Comparison of ENCODE assay signal across 10 cellular contexts in the genomic region with DNA sequence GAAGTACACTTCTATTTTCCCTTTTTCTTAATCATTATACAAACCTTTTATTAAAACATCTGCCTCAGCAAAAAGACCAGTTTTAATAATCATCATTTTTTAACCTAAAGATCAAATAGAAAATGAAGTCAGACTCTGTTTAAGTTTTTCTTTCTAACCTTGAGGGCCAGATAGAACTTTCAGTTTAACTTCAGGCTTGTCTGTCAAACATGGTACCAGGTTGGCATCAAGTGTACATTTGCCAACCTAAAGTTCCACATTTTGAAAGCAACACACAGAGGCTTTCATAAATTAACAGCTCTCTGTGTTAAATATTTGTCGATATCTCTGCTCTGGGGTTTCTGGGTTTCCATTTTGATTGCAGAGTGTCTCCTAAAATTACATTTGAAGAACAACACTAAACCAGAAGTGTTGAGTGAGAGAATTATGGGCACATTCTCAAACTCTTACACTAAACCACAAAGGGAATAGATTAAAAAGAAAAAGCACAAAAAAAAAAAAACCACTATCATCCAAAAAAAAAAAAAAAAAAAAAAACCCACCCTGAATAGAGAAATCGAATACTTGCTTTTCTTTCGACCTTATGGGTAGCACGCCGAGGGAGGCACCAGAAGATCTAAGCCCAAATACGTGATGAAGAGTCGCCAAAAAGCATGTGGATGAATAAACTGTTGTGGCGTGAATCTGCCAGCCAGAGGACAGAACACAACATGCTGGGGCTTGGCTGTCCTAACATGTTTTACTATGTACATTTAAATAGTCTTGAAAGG.
DNase-seq lines count a peak whose midpoint lies in the region; ATAC-seq and TF ChIP-seq lines count a peak whose summit lies in the region.
"Had no signal": no experiment of that assay in that cellular context is flagged by ENCODE, and none has a peak within 500 bp of the region (broad histone marks: within the 10 kb centered on the region; RNA-seq: fewer than 3 reads in every experiment).

No MANE protein-coding gene starts in this region.

- H3K36me3 ChIP-seq in endocrine pancreas (ENCODE audit: control insufficient read depth, insufficient read depth, low read length): no peaks in the 10 kb centered on the region

- peaks cover 6% of the 10 kb centered on the region for H3K4me1 ChIP-seq in endocrine pancreas (ENCODE audit: control insufficient read depth, insufficient read depth, low read length)

- no peaks in the 10 kb centered on the region for H3K9me3 Mint-ChIP-seq in activated CD8-positive, alpha-beta memory T cell treated with anti-CD3 and anti-CD28 coated beads, Interleukin-2, amount 10 ng/mL, durations not matched to agents 7 days and 5 days (ENCODE audit: low read depth)

- H3K27ac Mint-ChIP-seq in activated CD8-positive, alpha-beta memory T cell treated with anti-CD3 and anti-CD28 coated beads, Interleukin-2, amount 10 ng/mL, durations not matched to agents 7 days and 5 days: no peak overlapping the region
- H3K27ac Mint-ChIP-seq: CD4-positive, CD25-positive, alpha-beta regulatory T cell had no signal

- no peaks in the 10 kb centered on the region for H3K9me3 ChIP-seq in endocrine pancreas (ENCODE audit: control insufficient read depth, low read length)

- no peak overlapping the region for H3K4me3 Mint-ChIP-seq in activated CD8-positive, alpha-beta memory T cell treated with anti-CD3 and anti-CD28 coated beads, Interleukin-2, amount 10 ng/mL, durations not matched to agents 7 days and 5 days
- H3K4me3 Mint-ChIP-seq: CD4-positive, CD25-positive, alpha-beta regulatory T cell had no signal

- peaks cover 2% of the 10 kb centered on the region for H3K27me3 Mint-ChIP-seq in activated CD8-positive, alpha-beta memory T cell treated with anti-CD3 and anti-CD28 coated beads, Interleukin-2, amount 10 ng/mL, durations not matched to agents 7 days and 5 days
- H3K27me3 Mint-ChIP-seq: CD4-positive, CD25-positive, alpha-beta regulatory T cell had no signal

- CTCF ChIA-PET in AG04449 (lab: Yijun Ruan, JAX): no interaction called here
- CTCF ChIA-PET in activated CD8-positive, alpha-beta memory T cell treated with anti-CD3 and anti-CD28 coated beads, Interleukin-2, amount 10 ng/mL, durations not matched to agents 7 days and 5 days (lab: Charles Lee): no interaction called here

- no peak for TF ChIP-seq CTCF in AG04449 (IDR thresholded peaks at IDR 0.05; ENCODE audit: insufficient read depth, low read length, missing control alignments)

- H3K4me1 Mint-ChIP-seq in activated CD8-positive, alpha-beta memory T cell treated with anti-CD3 and anti-CD28 coated beads, Interleukin-2, amount 10 ng/mL, durations not matched to agents 7 days and 5 days: no peaks in the 10 kb centered on the region

- no peak overlapping the region for H3K9ac ChIP-seq in endocrine pancreas (ENCODE audit: control insufficient read depth, insufficient read depth, low read length)

- H3K4me3 ChIP-seq in AG04449 (ENCODE audit: low read depth, low read length): peak overlapping the region; percentile 39
- peak overlapping the region; percentile 99 for H3K4me3 ChIP-seq in endocrine pancreas (ENCODE audit: control insufficient read depth, insufficient read depth, low read length)

- H3K27me3 ChIP-seq in endocrine pancreas (ENCODE audit: control insufficient read depth, insufficient read depth, low read length): no peaks in the 10 kb centered on the region

- no peaks in the 10 kb centered on the region for H3K36me3 Mint-ChIP-seq in activated CD8-positive, alpha-beta memory T cell treated with anti-CD3 and anti-CD28 coated beads, Interleukin-2, amount 10 ng/mL, durations not matched to agents 7 days and 5 days
- H3K36me3 Mint-ChIP-seq: CD4-positive, CD25-positive, alpha-beta regulatory T cell had no signal

- no peak for ATAC-seq in activated CD8-positive, alpha-beta memory T cell treated with anti-CD3 and anti-CD28 coated beads, Interleukin-2, amount 10 ng/mL, durations not matched to agents 7 days and 5 days
- no peak for ATAC-seq in GM21619 (IDR thresholded peaks at IDR 0.05; ENCODE audit: unreplicated experiment)

- POLR2A ChIA-PET in AG04449 (lab: Yijun Ruan, JAX): no interaction called here

- DNase-seq in AG04449 (ENCODE audit: low read depth, low spot score): no peak
- peak; percentile 83 for DNase-seq in NCI-H1694 (lab: John Stamatoyannopoulos, UW)
- DNase-seq in myocyte (ENCODE audit: low read depth): peak; percentile 64
- no peak for DNase-seq in LoVo (ENCODE audit: low spot score)
- DNase-seq in activated CD8-positive, alpha-beta memory T cell treated with anti-CD3 and anti-CD28 coated beads, Interleukin-2, amount 10 ng/mL, durations not matched to agents 7 days and 5 days: no peak
- no peak for DNase-seq in effector CD8-positive, alpha-beta T cell (lab: John Stamatoyannopoulos, UW)
- DNase-seq: CD4-positive, CD25-positive, alpha-beta regulatory T cell; NCI-H2029 had no signal

Comparison
In these comparisons a context has a peak if more than half of its experiments do, and no peak if none do; other contexts are left out.
1. DNase-seq: peak in NCI-H1694 (single experiment) and myocyte (single experiment); none in AG04449 (single experiment), LoVo (single experiment), activated CD8-positive, alpha-beta memory T cell treated with anti-CD3 and anti-CD28 coated beads, Interleukin-2, amount 10 ng/mL, durations not matched to agents 7 days and 5 days (single experiment) and effector CD8-positive, alpha-beta T cell (single experiment).